8 cellular contexts compared by ENCODE assay signal in genomic region chr12:46384451-46385301, GRCh38. TPM values are rescaled to one million over a fixed set of nuclear protein-coding genes. Genes with fewer than 3 reads are reported as not detected.
DNase-seq lines count a peak whose midpoint lies in the region; ATAC-seq and TF ChIP-seq lines count a peak whose summit lies in the region.

No MANE protein-coding gene starts in this region.

- no peaks in the 10 kb centered on the region for H3K27me3 ChIP-seq in esophagus squamous epithelium
- no peaks in the 10 kb centered on the region for H3K27me3 ChIP-seq in sigmoid colon

- CTCF ChIA-PET in RWPE1 (lab: Yijun Ruan, JAX): interaction anchor here (0.7 to 1.1 kb wide), 2 partner anchors 68 to 293 kb away, joined by 3 read pairs; no protein-coding TSS in a partner anchor

- no peaks in the 10 kb centered on the region for H3K9me3 ChIP-seq in esophagus squamous epithelium
- H3K9me3 ChIP-seq in sigmoid colon: no peaks in the 10 kb centered on the region

- intact Hi-C loops in esophagus squamous epithelium (cut with DNase I) (loop anchor here (5.0 kb wide), 1 partner anchor 278 kb away; no protein-coding TSS in a partner anchor), sigmoid colon (cut with DNase I) (loop anchor here (5.0 to 10.0 kb wide), 5 partner anchors 88 to 1430 kb away; partner anchors contain the start of genes ARID2 and HDAC7)

- TF ChIP-seq CTCF in RWPE1 (conservative IDR thresholded peaks at IDR 0.05; ENCODE audit: low read depth): no peak
- no peak for TF ChIP-seq CTCF in esophagus squamous epithelium (IDR thresholded peaks at IDR 0.05)
- no peak for TF ChIP-seq CTCF in sigmoid colon (IDR thresholded peaks at IDR 0.05)

- no peak for DNase-seq in RWPE1 (ENCODE audit: low spot score)
- no peak for DNase-seq in esophagus squamous epithelium (lab: John Stamatoyannopoulos, UW)
- DNase-seq in sigmoid colon: no peak
- no peak for DNase-seq in Kasumi-1 (lab: John Stamatoyannopoulos, UW)
- DNase-seq in SKM-1 (lab: John Stamatoyannopoulos, UW; ENCODE audit: unreplicated experiment): no peak
- no peak for DNase-seq in LoVo (ENCODE audit: low spot score)

- no peak for ATAC-seq in HG03196 (IDR thresholded peaks at IDR 0.05; ENCODE audit: unreplicated experiment)

- H3K27ac ChIP-seq in RWPE1 (peak overlapping the region; percentile 99), esophagus squamous epithelium (peak overlapping the region; percentile 96 to 100 (median 99)), sigmoid colon (peak overlapping the region; percentile 97 to 100 (median 99))

- 66% methylated on average over 9 of the region's 9 CpGs for WGBS in esophagus squamous epithelium, 2 donors
- 67 to 69% methylated on average over 9 of the region's 9 CpGs for WGBS in sigmoid colon, 2 donors

- H3K4me3 ChIP-seq in GM08714 (ENCODE audit: low read length): peak overlapping the region; percentile 87
- peak overlapping the region; percentile 58 to 82 (median 73) for H3K4me3 ChIP-seq in esophagus squamous epithelium
- H3K4me3 ChIP-seq in sigmoid colon: peak overlapping the region; percentile 66 to 80 (median 74)

- POLR2A ChIA-PET in RWPE1 (lab: Yijun Ruan, JAX; ENCODE audit: low non-redundant PET): interaction anchor here (0.6 to 0.9 kb wide), 2 partner anchors 172 to 1028 kb away, joined by 3 read pairs; no protein-coding TSS in a partner anchor

- H3K36me3 ChIP-seq in esophagus squamous epithelium (no peaks in the 10 kb centered on the region), sigmoid colon (no peaks in the 10 kb centered on the region)

- TF ChIP-seq EP300 in sigmoid colon (IDR thresholded peaks at IDR 0.05): no peak

- no peak for TF ChIP-seq POLR2A in esophagus squamous epithelium (IDR thresholded peaks at IDR 0.05)
- TF ChIP-seq POLR2A in sigmoid colon (IDR thresholded peaks at IDR 0.05): no peak

- H3K4me1 ChIP-seq in esophagus squamous epithelium: peaks cover 45 to 68% (median 50%) of the 10 kb centered on the region in 3 donors
- peaks cover 0 to 66% (median 59%) of the 10 kb centered on the region in 4 donors for H3K4me1 ChIP-seq in sigmoid colon

RNA-seq across cellular contexts. Expression of gene SLC38A2, which starts 12.1 kb away (rescaled TPM):
- 100 to 1,000 TPM; 242 to 468 (median 286) TPM for total RNA-seq in esophagus squamous epithelium
- 100 to 1,000 TPM; 234 to 299 (median 263) TPM for total RNA-seq in sigmoid colon
- 10 to 100 TPM; 17.6 to 69.4 (median 19.2) TPM for polyA plus RNA-seq in sigmoid colon
